ENCODE assay signal across 8 cellular contexts in genomic region chr19:6739390-6739883, GRCh38. TPM values are rescaled to one million over a fixed set of nuclear protein-coding genes. Genes with fewer than 3 reads are reported as not detected.
A peak's percentile ranks its signal among the peaks of the same experiment; 100 is the strongest.
DNase-seq lines count a peak whose midpoint lies in the region; ATAC-seq and TF ChIP-seq lines count a peak whose summit lies in the region.

Gene TRIP10, plus strand, starts transcription at chr19:6739680. Its CDS starts 82 bp downstream, at chr19:6739762.

- H3K27me3 Mint-ChIP-seq in CD4-positive, alpha-beta T cell: no peaks in the 10 kb centered on the region
- no peaks in the 10 kb centered on the region for H3K27me3 Mint-ChIP-seq in activated naive CD8-positive, alpha-beta T cell treated with anti-CD3 and anti-CD28 coated beads for 36 hours
- peaks cover 12% of the 10 kb centered on the region for H3K27me3 Mint-ChIP-seq in glutamatergic neuron (ENCODE audit: unreplicated experiment)

- DNase-seq in CD4-positive, alpha-beta T cell: peak; percentile 66 to 86 (median 80)
- peak; percentile 45 for DNase-seq in SKM-1 treated with dmso at 0.1 percent for 144 hours (lab: John Stamatoyannopoulos, UW; ENCODE audit: unreplicated experiment)
- peak; percentile 81 for DNase-seq in activated naive CD8-positive, alpha-beta T cell treated with anti-CD3 and anti-CD28 coated beads for 36 hours
- DNase-seq in glutamatergic neuron: peak; percentile 83
- DNase-seq in omental fat pad (ENCODE audit: low spot score): no peak
- DNase-seq in superior temporal gyrus (ENCODE audit: extremely low spot score): peak; percentile 81

- H3K27me3 ChIP-seq in CD4-positive, alpha-beta T cell (ENCODE audit: control insufficient read depth, insufficient read depth, low read length): no peaks in the 10 kb centered on the region

- intact Hi-C loops in CD4-positive, alpha-beta T cell (cut with DNase I, micrococcal nuclease): loop anchor here (1.0 to 5.0 kb wide), 7 partner anchors 13 to 793 kb away; partner anchors contain the start of genes ALKBH7 (in 1 of the 2), CRB3 (in 1 of the 2) and SH2D3A (in 1 of the 2)

- POLR2A ChIA-PET in CD4-positive, alpha-beta T cell (lab: Charles Lee): interaction anchor here (0.5 to 4.4 kb wide), 8 partner anchors 14 to 124 kb away, joined by 3 to 44 read pairs (median 4); partner anchors contain the start of genes SH2D3A and VAV1

- H3K9me3 Mint-ChIP-seq in CD4-positive, alpha-beta T cell: no peaks in the 10 kb centered on the region
- H3K9me3 Mint-ChIP-seq in activated naive CD8-positive, alpha-beta T cell treated with anti-CD3 and anti-CD28 coated beads for 36 hours: no peaks in the 10 kb centered on the region
- peaks cover 16% of the 10 kb centered on the region for H3K9me3 Mint-ChIP-seq in glutamatergic neuron (ENCODE audit: unreplicated experiment)

- peaks cover 44% of the 10 kb centered on the region for H3K4me1 Mint-ChIP-seq in CD4-positive, alpha-beta T cell (ENCODE audit: low read depth)
- H3K4me1 Mint-ChIP-seq in activated naive CD8-positive, alpha-beta T cell treated with anti-CD3 and anti-CD28 coated beads for 36 hours: peaks cover 39% of the 10 kb centered on the region
- peaks cover 19% of the 10 kb centered on the region for H3K4me1 Mint-ChIP-seq in glutamatergic neuron (ENCODE audit: low read depth, unreplicated experiment)

- H3K36me3 Mint-ChIP-seq in CD4-positive, alpha-beta T cell (ENCODE audit: low read depth): peaks cover 27% of the 10 kb centered on the region
- peaks cover 18% of the 10 kb centered on the region for H3K36me3 Mint-ChIP-seq in activated naive CD8-positive, alpha-beta T cell treated with anti-CD3 and anti-CD28 coated beads for 36 hours
- H3K36me3 Mint-ChIP-seq in glutamatergic neuron (ENCODE audit: unreplicated experiment): no peaks in the 10 kb centered on the region

- peak; percentile 9 for ATAC-seq in CD4-positive, alpha-beta T cell (ENCODE audit: poor library complexity)
- ATAC-seq in omental fat pad (ENCODE audit: low FRiP score) (no peak), GM21515 (IDR thresholded peaks at IDR 0.05; ENCODE audit: unreplicated experiment) (no peak)

- 0 out of 2 replicates have a peak, but pooled peaks have one; percentile 2 for TF ChIP-seq EP300 in Ishikawa (IDR thresholded peaks at IDR 0.05; ENCODE audit: borderline replicate concordance)

- peak within 1 kb of the TSS; percentile 85 for H3K27ac Mint-ChIP-seq in CD4-positive, alpha-beta T cell
- H3K27ac Mint-ChIP-seq in activated naive CD8-positive, alpha-beta T cell treated with anti-CD3 and anti-CD28 coated beads for 36 hours: peak within 1 kb of the TSS; percentile 99
- H3K27ac Mint-ChIP-seq in glutamatergic neuron (ENCODE audit: unreplicated experiment): peak within 1 kb of the TSS; percentile 97

- H3K4me3 Mint-ChIP-seq in CD4-positive, alpha-beta T cell: peak within 1 kb of the TSS; percentile 97
- H3K4me3 Mint-ChIP-seq in activated naive CD8-positive, alpha-beta T cell treated with anti-CD3 and anti-CD28 coated beads for 36 hours: peak within 1 kb of the TSS; percentile 99
- H3K4me3 Mint-ChIP-seq in glutamatergic neuron (ENCODE audit: unreplicated experiment): peak within 1 kb of the TSS; percentile 88

- no peak for TF ChIP-seq CTCF in CD4-positive, alpha-beta T cell (IDR thresholded peaks at IDR 0.05)
- TF ChIP-seq CTCF in glutamatergic neuron (IDR thresholded peaks at IDR 0.05; ENCODE audit: partially characterized antibody, unreplicated experiment): no peak
- no peak for TF ChIP-seq CTCF in omental fat pad (IDR thresholded peaks at IDR 0.05)

- H3K27ac ChIP-seq in CD4-positive, alpha-beta T cell (ENCODE audit: low read depth, low read length): peak within 1 kb of the TSS; percentile 72

- no peak for TF ChIP-seq RAD21 in Ishikawa (IDR thresholded peaks at IDR 0.05; ENCODE audit: low read depth)

- no peaks in the 10 kb centered on the region for H3K9me3 ChIP-seq in CD4-positive, alpha-beta T cell (ENCODE audit: control insufficient read depth, low read length)

- CTCF ChIA-PET in CD4-positive, alpha-beta T cell (lab: Charles Lee): interaction anchor here (1.3 to 3.6 kb wide), 4 partner anchors 29 to 127 kb away, joined by 3 to 45 read pairs (median 5); no protein-coding TSS in a partner anchor

TF ChIP-seq in Ishikawa, 13 proteins besides CTCF, POLR2A, EP300 and RAD21:
- TF ChIP-seq TCF12 (IDR thresholded peaks at IDR 0.05; ENCODE audit: low read depth) (no peak), FOXM1 (IDR thresholded peaks at IDR 0.05; ENCODE audit: borderline replicate concordance, low read depth) (no peak), YY1 (IDR thresholded peaks at IDR 0.05; ENCODE audit: low read depth) (no peak), MAX (IDR thresholded peaks at IDR 0.05) (peak; percentile 7; the same call in 1 of the 2 replicates), ZBTB7A (IDR thresholded peaks at IDR 0.05; ENCODE audit: low read depth) (peak; percentile 4), TAF1 (IDR thresholded peaks at IDR 0.05; ENCODE audit: low read depth) (no peak), CREB1 (IDR thresholded peaks at IDR 0.05; ENCODE audit: low read depth) (0 out of 2 replicates have a peak, but pooled peaks have one; percentile 37), REST (IDR thresholded peaks at IDR 0.05; ENCODE audit: low read depth) (no peak)

RNA-seq across cellular contexts. Expression of gene TRIP10, which starts in this region (rescaled TPM):
- total RNA-seq in CD4-positive, alpha-beta T cell: 1 to 10 TPM; 1.6 to 1.9 TPM
- 10 to 100 TPM; 29.8 to 31.3 TPM for total RNA-seq in activated naive CD8-positive, alpha-beta T cell treated with anti-CD3 and anti-CD28 coated beads for 36 hours
- total RNA-seq in glutamatergic neuron (ENCODE audit: unreplicated experiment): 16.7 TPM
- total RNA-seq in omental fat pad: 100 to 1,000 TPM in 1 of 4 donors, 10 to 100 TPM in 3; 42.5 to 110 (median 66.6) TPM
